In genomic region chr11:18010271-18010670, GRCh38 we compare ENCODE assay signal across 1 cellular context.
TF ChIP-seq lines count a peak whose summit lies in the region.

No MANE protein-coding gene starts in this region.

TF ChIP-seq in GM12878, 131 proteins besides CTCF, POLR2A, EP300 and RAD21:
- TF ChIP-seq NR2C1 (IDR thresholded peaks at IDR 0.05) (no peak), EZH2 (IDR thresholded peaks at IDR 0.05; ENCODE audit: borderline replicate concordance, control insufficient read depth, low read depth, low read length) (no peak), SMARCA5 (IDR thresholded peaks at IDR 0.05) (no peak), RUNX3 (IDR thresholded peaks at IDR 0.05; ENCODE audit: low read length) (no peak), ZBED1 (IDR thresholded peaks at IDR 0.05; ENCODE audit: borderline replicate concordance) (no peak), NR2F1 (conservative IDR thresholded peaks at IDR 0.05) (no peak), NFYA (IDR thresholded peaks at IDR 0.05; ENCODE audit: borderline replicate concordance, low read depth, low read length) (no peak), POU2F2 (IDR thresholded peaks at IDR 0.05; ENCODE audit: borderline replicate concordance, low read depth, low read length) (no peak), NBN (IDR thresholded peaks at IDR 0.05) (no peak), ATF7 (IDR thresholded peaks at IDR 0.05; ENCODE audit: low read depth) (no peak), IRF3 (IDR thresholded peaks at IDR 0.05) (no peak), GABPA (IDR thresholded peaks at IDR 0.05; ENCODE audit: low read depth) (no peak), ZNF274 (IDR thresholded peaks at IDR 0.05; ENCODE audit: insufficient read depth, insufficient read length) (no peak)
